In genomic region chr9:99142275-99142674, GRCh38 we compare ENCODE assay signal across 20 cellular contexts. TPM values are rescaled to one million over a fixed set of nuclear protein-coding genes. Genes with fewer than 3 reads are reported as not detected.
DNase-seq lines count a peak whose midpoint lies in the region; ATAC-seq and TF ChIP-seq lines count a peak whose summit lies in the region.
"Had no signal": no experiment of that assay in that cellular context is flagged by ENCODE, and none has a peak within 500 bp of the region (broad histone marks: within the 10 kb centered on the region; RNA-seq: fewer than 3 reads in every experiment).

No MANE protein-coding gene starts in this region.

- H3K27ac ChIP-seq in prostate gland = peak overlapping the region; percentile 17 to 59
- no peak overlapping the region for H3K27ac ChIP-seq in Peyer's patch

- H3K36me3 Mint-ChIP-seq in activated naive CD4-positive, alpha-beta T cell treated with anti-CD3 and anti-CD28 coated beads, Interleukin-2, amount 10 ng/mL, durations not matched to agents 7 days and 5 days = peaks cover 75% of the 10 kb centered on the region
- peaks cover 21 to 60% (median 34%) of the 10 kb centered on the region in 3 donors for H3K36me3 Mint-ChIP-seq in immature natural killer cell

- peaks cover 30% of the 10 kb centered on the region for H3K4me1 Mint-ChIP-seq in activated naive CD4-positive, alpha-beta T cell treated with anti-CD3 and anti-CD28 coated beads, Interleukin-2, amount 10 ng/mL, durations not matched to agents 7 days and 5 days
- H3K4me1 Mint-ChIP-seq in immature natural killer cell = peaks cover 41 to 79% of the 10 kb centered on the region in 2 donors

- H3K9me3 ChIP-seq in prostate gland (no peaks in the 10 kb centered on the region), Peyer's patch (no peaks in the 10 kb centered on the region)
- H3K9me3 ChIP-seq: BE2C had no signal

- TF ChIP-seq POLR2A in prostate gland (IDR thresholded peaks at IDR 0.05) = no peak
- no peak for TF ChIP-seq POLR2A in Peyer's patch (IDR thresholded peaks at IDR 0.05)

- intact Hi-C loops in prostate gland (cut with DNase I) = loop anchor here (5.0 kb wide), 2 partner anchors 145 to 280 kb away; no protein-coding TSS in a partner anchor

- no peak overlapping the region for H3K4me3 Mint-ChIP-seq in activated naive CD4-positive, alpha-beta T cell treated with anti-CD3 and anti-CD28 coated beads, Interleukin-2, amount 10 ng/mL, durations not matched to agents 7 days and 5 days
- H3K4me3 Mint-ChIP-seq in immature natural killer cell = no peak overlapping the region
- H3K4me3 Mint-ChIP-seq: CD4-positive, alpha-beta memory T cell; HFFc6 had no signal

- no peaks in the 10 kb centered on the region for H3K9me3 Mint-ChIP-seq in activated naive CD4-positive, alpha-beta T cell treated with anti-CD3 and anti-CD28 coated beads, Interleukin-2, amount 10 ng/mL, durations not matched to agents 7 days and 5 days
- H3K9me3 Mint-ChIP-seq in immature natural killer cell = no peaks in the 10 kb centered on the region
- H3K9me3 Mint-ChIP-seq: HFFc6 had no signal

- 44% methylated on average over 4 of the region's 4 CpGs for WGBS in prostate gland

- CTCF ChIA-PET in activated naive CD4-positive, alpha-beta T cell treated with anti-CD3 and anti-CD28 coated beads, Interleukin-2, amount 10 ng/mL, durations not matched to agents 7 days and 5 days (lab: Charles Lee) = interaction anchor here (2.4 to 20.1 kb wide), 6 partner anchors 8 to 294 kb away, joined by 10 to 298 read pairs (median 28); partner anchors contain the start of gene TGFBR1

- H3K27me3 Mint-ChIP-seq in activated naive CD4-positive, alpha-beta T cell treated with anti-CD3 and anti-CD28 coated beads, Interleukin-2, amount 10 ng/mL, durations not matched to agents 7 days and 5 days = no peaks in the 10 kb centered on the region
- peaks cover 0 to 1% (median 0%) of the 10 kb centered on the region in 3 donors for H3K27me3 Mint-ChIP-seq in immature natural killer cell (ENCODE audit: low read depth in 3 of 3)
- H3K27me3 Mint-ChIP-seq: CD4-positive, alpha-beta memory T cell had no signal

- H3K36me3 ChIP-seq in prostate gland (no peaks in the 10 kb centered on the region), Peyer's patch (peaks cover 0 to 46% (median 0%) of the 10 kb centered on the region in 3 donors)

- no peaks in the 10 kb centered on the region for H3K27me3 ChIP-seq in prostate gland (replicated peaks; ENCODE audit: insufficient read depth)
- H3K27me3 ChIP-seq in Peyer's patch = no peaks in the 10 kb centered on the region
- H3K27me3 ChIP-seq: BE2C had no signal

- H3K27ac Mint-ChIP-seq in activated naive CD4-positive, alpha-beta T cell treated with anti-CD3 and anti-CD28 coated beads, Interleukin-2, amount 10 ng/mL, durations not matched to agents 7 days and 5 days = peak overlapping the region; percentile 2
- H3K27ac Mint-ChIP-seq in immature natural killer cell = peak overlapping the region in 5 of 6 donors; percentile 37 to 91 (median 56)
- H3K27ac Mint-ChIP-seq: HFFc6 had no signal

- no peak for ATAC-seq in HG03378 (IDR thresholded peaks at IDR 0.05; ENCODE audit: unreplicated experiment)
- ATAC-seq: HepG2 had no signal

- DNase-seq in activated naive CD4-positive, alpha-beta T cell treated with anti-CD3 and anti-CD28 coated beads, Interleukin-2, amount 10 ng/mL, durations not matched to agents 7 days and 5 days = no peak
- DNase-seq in activated naive CD4-positive, alpha-beta T cell (lab: John Stamatoyannopoulos, UW) = no peak
- no peak for DNase-seq in immature natural killer cell
- no peak for DNase-seq in prostate gland (ENCODE audit: low spot score)
- no peak for DNase-seq in NCI-H446 treated with DMSO at 0.1 percent for 48 hours (lab: John Stamatoyannopoulos, UW)
- no peak for DNase-seq in Peyer's patch
- no peak for DNase-seq in T-helper 1 cell
- DNase-seq: BE2C; Calu3; CD4-positive, alpha-beta memory T cell; GF-D8; H7; HFFc6; KBM-7; NCI-H1417; NCI-H2029; NCI-H345; NCI-H526 had no signal

- TF ChIP-seq CTCF in prostate gland (IDR thresholded peaks at IDR 0.05) = no peak
- TF ChIP-seq CTCF in Peyer's patch (IDR thresholded peaks at IDR 0.05) = no peak

- H3K4me3 ChIP-seq in prostate gland (no peak overlapping the region), Peyer's patch (no peak overlapping the region)

- H3K4me1 ChIP-seq in prostate gland (replicated peaks) (no peaks in the 10 kb centered on the region), Peyer's patch (peaks cover 0 to 7% (median 0%) of the 10 kb centered on the region in 4 donors)
- H3K4me1 ChIP-seq: BE2C had no signal

RNA-seq across cellular contexts. Expression of gene TGFBR1, which starts 37.4 kb away (rescaled TPM):
- polyA plus RNA-seq in immature natural killer cell = 10 to 100 TPM; 34.2 to 71.0 (median 67.8) TPM
- total RNA-seq in prostate gland = 10 to 100 TPM; 22.2 to 25.5 TPM
- total RNA-seq in Peyer's patch = 10 to 100 TPM; 11.6 to 14.4 (median 13.5) TPM

Comparison
In these comparisons a context has a peak if more than half of its experiments do, and no peak if none do; other contexts are left out.
1. H3K27ac ChIP-seq: peak in prostate gland (2 of 2); none in Peyer's patch (0 of 4).